Comparison of ENCODE assay signal across 9 cellular contexts in the genomic region with DNA sequence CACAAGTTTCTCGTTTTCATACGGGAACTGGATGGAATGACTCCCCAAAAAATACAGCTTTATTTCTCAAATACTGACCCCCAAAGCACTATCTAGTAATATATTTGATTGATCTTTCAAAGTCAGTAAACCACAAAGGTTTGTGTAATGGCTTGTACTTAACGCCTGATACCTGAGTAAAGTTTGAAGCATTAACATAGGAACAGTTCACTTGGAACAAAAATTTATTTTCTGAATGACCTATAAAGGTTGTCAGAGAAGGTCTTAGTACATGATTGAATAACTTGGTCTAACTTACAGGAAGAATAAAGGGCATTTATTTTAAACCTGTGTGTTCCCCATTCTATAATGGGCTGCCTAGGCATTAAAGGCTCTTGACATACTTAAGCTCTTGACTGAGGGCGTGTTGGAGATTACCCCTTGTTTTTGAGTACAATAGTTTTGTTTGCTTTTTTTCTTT. TPM values are rescaled to one million over a fixed set of nuclear protein-coding genes. Genes with fewer than 3 reads are reported as not detected.
DNase-seq lines count a peak whose midpoint lies in the region; ATAC-seq and TF ChIP-seq lines count a peak whose summit lies in the region.
"Had no signal": no experiment of that assay in that cellular context is flagged by ENCODE, and none has a peak within 500 bp of the region (broad histone marks: within the 10 kb centered on the region; RNA-seq: fewer than 3 reads in every experiment).

No MANE protein-coding gene starts in this region.

- no peak overlapping the region for H3K27ac ChIP-seq in naive thymus-derived CD4-positive, alpha-beta T cell (ENCODE audit: low read depth, low read length)

- no peaks in the 10 kb centered on the region for H3K27me3 ChIP-seq in naive thymus-derived CD4-positive, alpha-beta T cell (ENCODE audit: control insufficient read depth in 2 of 2, insufficient read depth in 2 of 2, low read length in 2 of 2)

- ATAC-seq in naive thymus-derived CD4-positive, alpha-beta T cell, result no peak
- no peak for ATAC-seq in GM19324 (IDR thresholded peaks at IDR 0.05; ENCODE audit: low FRiP score, unreplicated experiment)
- ATAC-seq in HG03520 (IDR thresholded peaks at IDR 0.05; ENCODE audit: unreplicated experiment), result no peak
- no peak for ATAC-seq in esophagus mucosa

- no peak overlapping the region for H3K4me3 Mint-ChIP-seq in naive thymus-derived CD4-positive, alpha-beta T cell
- H3K4me3 Mint-ChIP-seq: activated naive CD4-positive, alpha-beta T cell treated with anti-CD3 and anti-CD28 coated beads, Interleukin-2, amount 50 U/mL, for 24 hours had no signal

- DNase-seq in AG09309 (ENCODE audit: low read depth) (no peak), NCI-H146 treated with DMSO at 0.1 percent for 48 hours (lab: John Stamatoyannopoulos, UW; ENCODE audit: unreplicated experiment) (peak; percentile 8), dermis blood vessel endothelial cell (peak; percentile 5), NCI-H1930 (lab: John Stamatoyannopoulos, UW) (no peak)
- peak in 1 of 9 donors; percentile 10 for DNase-seq in naive thymus-derived CD4-positive, alpha-beta T cell

- CTCF ChIA-PET in naive thymus-derived CD4-positive, alpha-beta T cell (lab: Charles Lee), result interaction anchor here (0.5 kb wide), 1 partner anchor 9 kb away, joined by 3 read pairs; no protein-coding TSS in a partner anchor

- TF ChIP-seq CTCF in AG09309 (IDR thresholded peaks at IDR 0.05; ENCODE audit: control insufficient read depth, insufficient read depth, low read depth, low read length, missing control alignments), result no peak

- POLR2A ChIA-PET in naive thymus-derived CD4-positive, alpha-beta T cell (lab: Charles Lee), result no interaction called here

- H3K9me3 Mint-ChIP-seq in naive thymus-derived CD4-positive, alpha-beta T cell, result no peaks in the 10 kb centered on the region
- H3K9me3 Mint-ChIP-seq: activated naive CD4-positive, alpha-beta T cell treated with anti-CD3 and anti-CD28 coated beads, Interleukin-2, amount 50 U/mL, for 24 hours had no signal

- no peaks in the 10 kb centered on the region for H3K9me3 ChIP-seq in naive thymus-derived CD4-positive, alpha-beta T cell (ENCODE audit: control insufficient read depth in 2 of 3, low read length in 3 of 3)

- peak overlapping the region; percentile 78 for H3K4me3 ChIP-seq in AG09309 (ENCODE audit: control insufficient read depth, low read depth, low read length)
- peak overlapping the region; percentile 50 for H3K4me3 ChIP-seq in naive thymus-derived CD4-positive, alpha-beta T cell (ENCODE audit: low read length)

- peaks cover 5 to 20% (median 12%) of the 10 kb centered on the region in 7 donors for H3K4me1 Mint-ChIP-seq in naive thymus-derived CD4-positive, alpha-beta T cell

- H3K36me3 Mint-ChIP-seq in naive thymus-derived CD4-positive, alpha-beta T cell, result no peaks in the 10 kb centered on the region
- H3K36me3 Mint-ChIP-seq: activated naive CD4-positive, alpha-beta T cell treated with anti-CD3 and anti-CD28 coated beads, Interleukin-2, amount 50 U/mL, for 24 hours had no signal

- H3K27me3 Mint-ChIP-seq in naive thymus-derived CD4-positive, alpha-beta T cell, result peaks cover 12 to 25% (median 16%) of the 10 kb centered on the region in 5 donors

- intact Hi-C loops in naive thymus-derived CD4-positive, alpha-beta T cell (cut with micrococcal nuclease), result no loop called here

- H3K36me3 ChIP-seq in naive thymus-derived CD4-positive, alpha-beta T cell (ENCODE audit: control insufficient read depth in 2 of 3, insufficient read depth in 3 of 3, low read length in 3 of 3), result no peaks in the 10 kb centered on the region

- peaks cover 0 to 18% of the 10 kb centered on the region in 2 donors for H3K4me1 ChIP-seq in naive thymus-derived CD4-positive, alpha-beta T cell (ENCODE audit: control insufficient read depth in 2 of 2, insufficient read depth in 2 of 2, low read length in 2 of 2)

- peak overlapping the region in 5 of 9 donors; percentile 0 to 76 (median 58) for H3K27ac Mint-ChIP-seq in naive thymus-derived CD4-positive, alpha-beta T cell
- H3K27ac Mint-ChIP-seq: activated naive CD4-positive, alpha-beta T cell treated with anti-CD3 and anti-CD28 coated beads, Interleukin-2, amount 50 U/mL, for 24 hours had no signal

RNA-seq across cellular contexts. Expression of a gene that starts 1.4 kb away (rescaled TPM):
- 0.68 and 1.7 TPM in 2 replicates for total RNA-seq in dermis blood vessel endothelial cell
- total RNA-seq in naive thymus-derived CD4-positive, alpha-beta T cell, result 1 to 10 TPM in 1 of 5 experiments, under 1 TPM in 4; 0.10 to 1.3 (median 0.24) TPM
- under 1 TPM; 0.08 to 0.18 TPM for polyA plus RNA-seq in naive thymus-derived CD4-positive, alpha-beta T cell
- 0.08 TPM for total RNA-seq in esophagus mucosa

Comparison
In these comparisons a context has a peak if more than half of its experiments do, and no peak if none do; other contexts are left out.
1. DNase-seq: peak in NCI-H146 treated with DMSO at 0.1 percent for 48 hours (single experiment) and dermis blood vessel endothelial cell (single experiment); none in AG09309 (single experiment) and NCI-H1930 (0 of 2).